In genomic region chr11:45089845-45090499, GRCh38 we compare ENCODE assay signal across 8 cellular contexts. TPM values are rescaled to one million over a fixed set of nuclear protein-coding genes. Genes with fewer than 3 reads are reported as not detected.
DNase-seq lines count a peak whose midpoint lies in the region; ATAC-seq and TF ChIP-seq lines count a peak whose summit lies in the region.

No MANE protein-coding gene starts in this region.

- WGBS in iPS DF 6.9 (ENCODE audit: insufficient coverage, insufficient read length) = no CpG with 5 or more reads among the region's 4 CpGs

- ATAC-seq in activated naive CD8-positive, alpha-beta T cell treated with anti-CD3 and anti-CD28 coated beads, Interleukin-2, amount 10 ng/mL, durations not matched to agents 7 days and 5 days (ENCODE audit: low read depth) = peak; percentile 45
- no peak for ATAC-seq in GM18502 (IDR thresholded peaks at IDR 0.05; ENCODE audit: poor library complexity, unreplicated experiment)

- peaks cover 7% of the 10 kb centered on the region for H3K27me3 Mint-ChIP-seq in activated naive CD8-positive, alpha-beta T cell treated with anti-CD3 and anti-CD28 coated beads, Interleukin-2, amount 10 ng/mL, durations not matched to agents 7 days and 5 days
- no peaks in the 10 kb centered on the region for H3K27me3 Mint-ChIP-seq in activated naive CD8-positive, alpha-beta T cell treated with anti-CD3 and anti-CD28 coated beads for 36 hours

- H3K9me3 Mint-ChIP-seq in activated naive CD8-positive, alpha-beta T cell treated with anti-CD3 and anti-CD28 coated beads, Interleukin-2, amount 10 ng/mL, durations not matched to agents 7 days and 5 days = no peaks in the 10 kb centered on the region
- H3K9me3 Mint-ChIP-seq in activated naive CD8-positive, alpha-beta T cell treated with anti-CD3 and anti-CD28 coated beads for 36 hours = no peaks in the 10 kb centered on the region

- peaks cover 19% of the 10 kb centered on the region for H3K4me1 Mint-ChIP-seq in activated naive CD8-positive, alpha-beta T cell treated with anti-CD3 and anti-CD28 coated beads, Interleukin-2, amount 10 ng/mL, durations not matched to agents 7 days and 5 days
- H3K4me1 Mint-ChIP-seq in activated naive CD8-positive, alpha-beta T cell treated with anti-CD3 and anti-CD28 coated beads for 36 hours = peaks cover 15% of the 10 kb centered on the region

- no peaks in the 10 kb centered on the region for H3K9me3 ChIP-seq in ascending aorta
- H3K9me3 ChIP-seq in iPS DF 6.9 (ENCODE audit: control insufficient read depth, insufficient read depth, low read length) = no peaks in the 10 kb centered on the region
- no peaks in the 10 kb centered on the region for H3K9me3 ChIP-seq in vagina

- DNase-seq in activated naive CD8-positive, alpha-beta T cell treated with anti-CD3 and anti-CD28 coated beads, Interleukin-2, amount 10 ng/mL, durations not matched to agents 7 days and 5 days = no peak
- DNase-seq in activated naive CD8-positive, alpha-beta T cell treated with anti-CD3 and anti-CD28 coated beads for 36 hours = no peak
- peak in 1 of 2 donors; percentile 53 for DNase-seq in ascending aorta (ENCODE audit: low spot score in 2 of 2)
- DNase-seq in iPS DF 6.9 (ENCODE audit: low read depth, low spot score) = peak; percentile 39
- no peak for DNase-seq in vagina (ENCODE audit: extremely low spot score in 2 of 2)
- DNase-seq in dermis blood vessel endothelial cell = no peak
- no peak for DNase-seq in KG1 (lab: John Stamatoyannopoulos, UW)

- H3K27me3 ChIP-seq in ascending aorta (no peaks in the 10 kb centered on the region), iPS DF 6.9 (ENCODE audit: control insufficient read depth, insufficient read depth, low read length) (no peaks in the 10 kb centered on the region), vagina (no peaks in the 10 kb centered on the region)

- H3K27ac ChIP-seq in ascending aorta (peak overlapping the region; percentile 75 to 89), iPS DF 6.9 (ENCODE audit: low read length) (no peak overlapping the region), vagina (peak overlapping the region; percentile 82)

- no peaks in the 10 kb centered on the region for H3K36me3 Mint-ChIP-seq in activated naive CD8-positive, alpha-beta T cell treated with anti-CD3 and anti-CD28 coated beads, Interleukin-2, amount 10 ng/mL, durations not matched to agents 7 days and 5 days
- no peaks in the 10 kb centered on the region for H3K36me3 Mint-ChIP-seq in activated naive CD8-positive, alpha-beta T cell treated with anti-CD3 and anti-CD28 coated beads for 36 hours

- H3K4me1 ChIP-seq in ascending aorta = peaks cover 4 to 30% of the 10 kb centered on the region in 2 donors
- peaks cover 3% of the 10 kb centered on the region for H3K4me1 ChIP-seq in iPS DF 6.9 (ENCODE audit: control insufficient read depth, insufficient read depth, low read length)
- peaks cover 59% of the 10 kb centered on the region for H3K4me1 ChIP-seq in vagina

- H3K36me3 ChIP-seq in ascending aorta (no peaks in the 10 kb centered on the region), iPS DF 6.9 (ENCODE audit: control insufficient read depth, insufficient read depth, low read length) (no peaks in the 10 kb centered on the region), vagina (no peaks in the 10 kb centered on the region)

- intact Hi-C loops in ascending aorta (cut with DNase I) = loop anchor here (5.0 to 10.0 kb wide), 3 partner anchors 68 to 575 kb away; partner anchors contain the start of gene CHST1
- intact Hi-C loops in vagina (cut with DNase I) = loop anchor here (5.0 kb wide), 1 partner anchor 68 kb away; no protein-coding TSS in a partner anchor

- H3K4me3 Mint-ChIP-seq in activated naive CD8-positive, alpha-beta T cell treated with anti-CD3 and anti-CD28 coated beads, Interleukin-2, amount 10 ng/mL, durations not matched to agents 7 days and 5 days = no peak overlapping the region
- no peak overlapping the region for H3K4me3 Mint-ChIP-seq in activated naive CD8-positive, alpha-beta T cell treated with anti-CD3 and anti-CD28 coated beads for 36 hours

- H3K4me3 ChIP-seq in ascending aorta (no peak overlapping the region), iPS DF 6.9 (ENCODE audit: low read length) (no peak overlapping the region), vagina (no peak overlapping the region)

- peak in 1 of 3 experiments; percentile 21 for TF ChIP-seq CTCF in ascending aorta (IDR thresholded peaks at IDR 0.05)
- no peak for TF ChIP-seq CTCF in vagina (IDR thresholded peaks at IDR 0.05)

- peak overlapping the region; percentile 13 for H3K27ac Mint-ChIP-seq in activated naive CD8-positive, alpha-beta T cell treated with anti-CD3 and anti-CD28 coated beads, Interleukin-2, amount 10 ng/mL, durations not matched to agents 7 days and 5 days
- no peak overlapping the region for H3K27ac Mint-ChIP-seq in activated naive CD8-positive, alpha-beta T cell treated with anti-CD3 and anti-CD28 coated beads for 36 hours

- POLR2A ChIA-PET in activated naive CD8-positive, alpha-beta T cell treated with anti-CD3 and anti-CD28 coated beads, Interleukin-2, amount 10 ng/mL, durations not matched to agents 7 days and 5 days (lab: Charles Lee) = no interaction called here

- no peak for TF ChIP-seq POLR2A in vagina (IDR thresholded peaks at IDR 0.05)

RNA-seq across cellular contexts. Expression of gene PRDM11, which starts 56.5 kb away (rescaled TPM):
- total RNA-seq in activated naive CD8-positive, alpha-beta T cell treated with anti-CD3 and anti-CD28 coated beads, Interleukin-2, amount 10 ng/mL, durations not matched to agents 7 days and 5 days = 1 to 10 TPM; 6.5 to 7.3 TPM
- total RNA-seq in activated naive CD8-positive, alpha-beta T cell treated with anti-CD3 and anti-CD28 coated beads for 36 hours = 1 to 10 TPM; 4.7 to 4.8 TPM
- total RNA-seq in ascending aorta = 36.5 TPM
- 15.2 TPM for total RNA-seq in vagina
- total RNA-seq in dermis blood vessel endothelial cell = 11.7 and 14.6 TPM in 2 replicates
